21 cellular contexts compared by ENCODE assay signal in genomic region chr22:29689201-29689871, GRCh38. TPM values are rescaled to one million over a fixed set of nuclear protein-coding genes. Genes with fewer than 3 reads are reported as not detected.
DNase-seq lines count a peak whose midpoint lies in the region; ATAC-seq and TF ChIP-seq lines count a peak whose summit lies in the region.
"Had no signal": no experiment of that assay in that cellular context is flagged by ENCODE, and none has a peak within 500 bp of the region (broad histone marks: within the 10 kb centered on the region; RNA-seq: fewer than 3 reads in every experiment).

No MANE protein-coding gene starts in this region.

- H3K4me1 Mint-ChIP-seq in activated naive CD8-positive, alpha-beta T cell treated with anti-CD3 and anti-CD28 coated beads for 36 hours: no peaks in the 10 kb centered on the region
- H3K4me1 Mint-ChIP-seq: activated CD4-positive, alpha-beta T cell treated with anti-CD3 and anti-CD28 coated beads, Interleukin-2, amount 10 ng/mL, durations not matched to agents 7 days and 5 days had no signal

- peak overlapping the region; percentile 1 for H3K4me3 ChIP-seq in skeletal muscle cell (ENCODE audit: low read depth, low read length)
- H3K4me3 ChIP-seq: A549; BLaER1 treated with 17β-estradiol and CSF1 and Interleukin-3, amounts not matched to agents 10 nM and 100 nM; heart left ventricle; lung; MG63; spleen; uterus had no signal

- DNase-seq in NCI-H2196 (lab: John Stamatoyannopoulos, UW; ENCODE audit: unreplicated experiment) (peak; percentile 1), NCI-H2196 treated with DMSO at 0.1 percent for 48 hours (lab: John Stamatoyannopoulos, UW; ENCODE audit: unreplicated experiment) (no peak), left kidney (ENCODE audit: low read depth, low spot score) (peak; percentile 71), skeletal muscle cell (ENCODE audit: low read depth) (no peak), cerebellum (ENCODE audit: low spot score) (no peak), COR-L47 (lab: John Stamatoyannopoulos, UW) (no peak)
- DNase-seq in activated naive CD8-positive, alpha-beta T cell treated with anti-CD3 and anti-CD28 coated beads for 36 hours: no peak
- DNase-seq: activated gamma-delta T cell treated with Interleukin-2 at 50 U/mL for 16 hours, MG63 had no signal

- no peaks in the 10 kb centered on the region for H3K27me3 Mint-ChIP-seq in activated naive CD8-positive, alpha-beta T cell treated with anti-CD3 and anti-CD28 coated beads for 36 hours
- H3K27me3 Mint-ChIP-seq: activated CD4-positive, alpha-beta T cell treated with anti-CD3 and anti-CD28 coated beads, Interleukin-2, amount 10 ng/mL, durations not matched to agents 7 days and 5 days; naive thymus-derived CD8-positive, alpha-beta T cell had no signal

- peaks cover 4% of the 10 kb centered on the region for H3K36me3 Mint-ChIP-seq in activated naive CD8-positive, alpha-beta T cell treated with anti-CD3 and anti-CD28 coated beads for 36 hours

- ATAC-seq in SK-N-SH treated with all-trans-retinoic acid at 6 μM for 48 hours: peak; percentile 27; the same call in 2 of the 3 replicates
- ATAC-seq: naive thymus-derived CD8-positive, alpha-beta T cell had no signal

- H3K9me3 Mint-ChIP-seq in activated naive CD8-positive, alpha-beta T cell treated with anti-CD3 and anti-CD28 coated beads for 36 hours: no peaks in the 10 kb centered on the region
- H3K9me3 Mint-ChIP-seq: activated CD4-positive, alpha-beta T cell treated with anti-CD3 and anti-CD28 coated beads, Interleukin-2, amount 10 ng/mL, durations not matched to agents 7 days and 5 days; naive thymus-derived CD8-positive, alpha-beta T cell had no signal

- no peak overlapping the region for H3K4me3 Mint-ChIP-seq in activated naive CD8-positive, alpha-beta T cell treated with anti-CD3 and anti-CD28 coated beads for 36 hours
- H3K4me3 Mint-ChIP-seq: activated CD4-positive, alpha-beta T cell treated with anti-CD3 and anti-CD28 coated beads, Interleukin-2, amount 10 ng/mL, durations not matched to agents 7 days and 5 days; naive thymus-derived CD8-positive, alpha-beta T cell had no signal

- H3K27ac Mint-ChIP-seq in activated naive CD8-positive, alpha-beta T cell treated with anti-CD3 and anti-CD28 coated beads for 36 hours: no peak overlapping the region

TF ChIP-seq in SK-N-SH treated with all-trans-retinoic acid at 6 μM for 48 hours, 23 proteins besides CTCF, POLR2A, EP300 and RAD21:
- TF ChIP-seq ESRRG (CRISPR knock-in tag; IDR thresholded peaks at IDR 0.05): no peak
- TF ChIP-seq ZNF565 (CRISPR knock-in tag; conservative IDR thresholded peaks at IDR 0.05; ENCODE audit: low read depth): no peak
- no peak for TF ChIP-seq TCF4 (CRISPR knock-in tag; IDR thresholded peaks at IDR 0.05; ENCODE audit: borderline replicate concordance)
- no peak for TF ChIP-seq PPARA (CRISPR knock-in tag; IDR thresholded peaks at IDR 0.05; ENCODE audit: borderline replicate concordance)
- TF ChIP-seq ZC3H10 (CRISPR knock-in tag; IDR thresholded peaks at IDR 0.05): no peak
- TF ChIP-seq OSR1 (CRISPR knock-in tag; IDR thresholded peaks at IDR 0.05): no peak
- TF ChIP-seq TOX (CRISPR knock-in tag; IDR thresholded peaks at IDR 0.05; ENCODE audit: borderline replicate concordance): no peak
- TF ChIP-seq SNAI2 (CRISPR knock-in tag; IDR thresholded peaks at IDR 0.05): no peak
- no peak for TF ChIP-seq GLIS3 (CRISPR knock-in tag; IDR thresholded peaks at IDR 0.05)
- no peak for TF ChIP-seq POU6F1 (CRISPR knock-in tag; IDR thresholded peaks at IDR 0.05; ENCODE audit: borderline replicate concordance, low read depth)
- TF ChIP-seq ISL1 (CRISPR knock-in tag; IDR thresholded peaks at IDR 0.05): no peak
- TF ChIP-seq CSRNP3 (CRISPR knock-in tag; IDR thresholded peaks at IDR 0.05): no peak
- TF ChIP-seq, protein P1, sequence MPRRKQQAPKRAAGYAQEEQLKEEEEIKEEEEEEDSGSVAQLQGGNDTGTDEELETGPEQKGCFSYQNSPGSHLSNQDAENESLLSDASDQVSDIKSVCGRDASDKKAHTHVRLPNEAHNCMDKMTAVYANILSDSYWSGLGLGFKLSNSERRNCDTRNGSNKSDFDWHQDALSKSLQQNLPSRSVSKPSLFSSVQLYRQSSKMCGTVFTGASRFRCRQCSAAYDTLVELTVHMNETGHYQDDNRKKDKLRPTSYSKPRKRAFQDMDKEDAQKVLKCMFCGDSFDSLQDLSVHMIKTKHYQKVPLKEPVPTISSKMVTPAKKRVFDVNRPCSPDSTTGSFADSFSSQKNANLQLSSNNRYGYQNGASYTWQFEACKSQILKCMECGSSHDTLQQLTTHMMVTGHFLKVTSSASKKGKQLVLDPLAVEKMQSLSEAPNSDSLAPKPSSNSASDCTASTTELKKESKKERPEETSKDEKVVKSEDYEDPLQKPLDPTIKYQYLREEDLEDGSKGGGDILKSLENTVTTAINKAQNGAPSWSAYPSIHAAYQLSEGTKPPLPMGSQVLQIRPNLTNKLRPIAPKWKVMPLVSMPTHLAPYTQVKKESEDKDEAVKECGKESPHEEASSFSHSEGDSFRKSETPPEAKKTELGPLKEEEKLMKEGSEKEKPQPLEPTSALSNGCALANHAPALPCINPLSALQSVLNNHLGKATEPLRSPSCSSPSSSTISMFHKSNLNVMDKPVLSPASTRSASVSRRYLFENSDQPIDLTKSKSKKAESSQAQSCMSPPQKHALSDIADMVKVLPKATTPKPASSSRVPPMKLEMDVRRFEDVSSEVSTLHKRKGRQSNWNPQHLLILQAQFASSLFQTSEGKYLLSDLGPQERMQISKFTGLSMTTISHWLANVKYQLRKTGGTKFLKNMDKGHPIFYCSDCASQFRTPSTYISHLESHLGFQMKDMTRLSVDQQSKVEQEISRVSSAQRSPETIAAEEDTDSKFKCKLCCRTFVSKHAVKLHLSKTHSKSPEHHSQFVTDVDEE (CRISPR knock-in tag; IDR thresholded peaks at IDR 0.05): no peak
- no peak for TF ChIP-seq ZFP30 (CRISPR knock-in tag; IDR thresholded peaks at IDR 0.05)
- TF ChIP-seq RARB (CRISPR knock-in tag; IDR thresholded peaks at IDR 0.05): no peak
- no peak for TF ChIP-seq BACH2 (CRISPR knock-in tag; IDR thresholded peaks at IDR 0.05; ENCODE audit: borderline replicate concordance)
- no peak for TF ChIP-seq ZNF70 (CRISPR knock-in tag; IDR thresholded peaks at IDR 0.05)
- no peak for TF ChIP-seq ZFP3 (CRISPR knock-in tag; IDR thresholded peaks at IDR 0.05)

RNA-seq across cellular contexts. Expression of gene CABP7, which starts 30.5 kb away (rescaled TPM):
- total RNA-seq in cerebellum: 12.5 TPM
- total RNA-seq in activated naive CD8-positive, alpha-beta T cell treated with anti-CD3 and anti-CD28 coated beads for 36 hours: under 1 TPM in 1 of 2 experiments, not detected in 1; 0.06 TPM
- total RNA-seq: fibroblast of lung, heart left ventricle, pulmonary artery endothelial cell, subcutaneous adipose tissue had no signal

Comparison
In these comparisons a context has a peak if more than half of its experiments do, and no peak if none do; other contexts are left out.
1. DNase-seq: peak in NCI-H2196 (single experiment) and left kidney (single experiment); none in NCI-H2196 treated with DMSO at 0.1 percent for 48 hours (single experiment), skeletal muscle cell (single experiment), cerebellum (single experiment), COR-L47 (single experiment) and activated naive CD8-positive, alpha-beta T cell treated with anti-CD3 and anti-CD28 coated beads for 36 hours (single experiment).
2. RNA of gene CABP7, which starts 30.5 kb away (total RNA-seq): 12.5 TPM in cerebellum (single experiment); 0.06 TPM in activated naive CD8-positive, alpha-beta T cell treated with anti-CD3 and anti-CD28 coated beads for 36 hours; every median in the first group is over 10 times any median in the second.